In genomic region chr1:111141803-111142202, GRCh38 we compare ENCODE assay signal across 1 cellular context.
TF ChIP-seq lines count a peak whose summit lies in the region.

No MANE protein-coding gene starts in this region.

TF ChIP-seq in HepG2, 621 proteins besides CTCF, POLR2A, EP300 and RAD21:
- TF ChIP-seq ZMYM2 (CRISPR knock-in tag; IDR thresholded peaks at IDR 0.05) (no peak), DZIP1 (CRISPR knock-in tag; IDR thresholded peaks at IDR 0.05) (no peak), ZNF296 (CRISPR knock-in tag; conservative IDR thresholded peaks at IDR 0.05) (no peak), SMYD3 (CRISPR knock-in tag; IDR thresholded peaks at IDR 0.05) (no peak), SNAI1 (CRISPR knock-in tag; IDR thresholded peaks at IDR 0.05; ENCODE audit: borderline replicate concordance) (no peak), NCOR1 (IDR thresholded peaks at IDR 0.05; ENCODE audit: borderline replicate concordance, low read length) (no peak), SIN3B (IDR thresholded peaks at IDR 0.05; ENCODE audit: low read length) (no peak), ZNF709 (CRISPR knock-in tag; IDR thresholded peaks at IDR 0.05) (no peak), CENPX (CRISPR knock-in tag; IDR thresholded peaks at IDR 0.05) (no peak), ZNF331 (CRISPR knock-in tag; IDR thresholded peaks at IDR 0.05) (no peak), RFXAP (CRISPR knock-in tag; IDR thresholded peaks at IDR 0.05; ENCODE audit: borderline replicate concordance) (no peak), RBM22 (optimal IDR thresholded peaks at IDR 0.05; ENCODE audit: low read length) (no peak), PTBP1 (IDR thresholded peaks at IDR 0.05; ENCODE audit: low read depth, low read length, poor library complexity, severe bottlenecking) (no peak), PLSCR1 (CRISPR knock-in tag; IDR thresholded peaks at IDR 0.05; ENCODE audit: borderline replicate concordance) (no peak), HNRNPUL1 (IDR thresholded peaks at IDR 0.05; ENCODE audit: low read depth, low read length) (no peak), TCF7L2 (IDR thresholded peaks at IDR 0.05; ENCODE audit: low read depth, low read length) (no peak), ATF6 (CRISPR knock-in tag; conservative IDR thresholded peaks at IDR 0.05) (no peak)
